In genomic region chr1:181040284-181040865, GRCh38 we compare ENCODE assay signal across 1 cellular context.
TF ChIP-seq lines count a peak whose summit lies in the region.

No MANE protein-coding gene starts in this region.

TF ChIP-seq in HepG2, 621 proteins besides CTCF, POLR2A, EP300 and RAD21:
- peak; percentile 53; the same call in 1 of the 2 replicates for TF ChIP-seq HNF4A (CRISPR knock-in tag; IDR thresholded peaks at IDR 0.05)
- no peak for TF ChIP-seq ZNF562 (CRISPR knock-in tag; IDR thresholded peaks at IDR 0.05; ENCODE audit: borderline replicate concordance)
- no peak for TF ChIP-seq SP2 (CRISPR knock-in tag; IDR thresholded peaks at IDR 0.05)
- TF ChIP-seq ARID5B (CRISPR knock-in tag; IDR thresholded peaks at IDR 0.05), result 0 out of 2 replicates have a peak, but pooled peaks have one; percentile 10
- 0 out of 2 replicates have a peak, but pooled peaks have one; percentile 16 for TF ChIP-seq SAP130 (CRISPR knock-in tag; IDR thresholded peaks at IDR 0.05; ENCODE audit: low read depth)
- no peak for TF ChIP-seq NCOA5 (CRISPR knock-in tag; IDR thresholded peaks at IDR 0.05)
- 0 out of 2 replicates have a peak, but pooled peaks have one; percentile 26 for TF ChIP-seq POGK (CRISPR knock-in tag; conservative IDR thresholded peaks at IDR 0.05)
- peak; percentile 61; the same call in 1 of the 2 replicates for TF ChIP-seq ZNF362 (CRISPR knock-in tag; IDR thresholded peaks at IDR 0.05; ENCODE audit: borderline replicate concordance)
- TF ChIP-seq ZMYM4 (CRISPR knock-in tag; IDR thresholded peaks at IDR 0.05), result 0 out of 2 replicates have a peak, but pooled peaks have one; percentile 17
- peak; percentile 16; the same call in 1 of the 2 replicates for TF ChIP-seq SALL1 (CRISPR knock-in tag; IDR thresholded peaks at IDR 0.05)
- TF ChIP-seq, protein P1, sequence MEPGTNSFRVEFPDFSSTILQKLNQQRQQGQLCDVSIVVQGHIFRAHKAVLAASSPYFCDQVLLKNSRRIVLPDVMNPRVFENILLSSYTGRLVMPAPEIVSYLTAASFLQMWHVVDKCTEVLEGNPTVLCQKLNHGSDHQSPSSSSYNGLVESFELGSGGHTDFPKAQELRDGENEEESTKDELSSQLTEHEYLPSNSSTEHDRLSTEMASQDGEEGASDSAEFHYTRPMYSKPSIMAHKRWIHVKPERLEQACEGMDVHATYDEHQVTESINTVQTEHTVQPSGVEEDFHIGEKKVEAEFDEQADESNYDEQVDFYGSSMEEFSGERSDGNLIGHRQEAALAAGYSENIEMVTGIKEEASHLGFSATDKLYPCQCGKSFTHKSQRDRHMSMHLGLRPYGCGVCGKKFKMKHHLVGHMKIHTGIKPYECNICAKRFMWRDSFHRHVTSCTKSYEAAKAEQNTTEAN (CRISPR knock-in tag; conservative IDR thresholded peaks at IDR 0.05), result no peak
- TF ChIP-seq ETV5 (CRISPR knock-in tag; IDR thresholded peaks at IDR 0.05; ENCODE audit: borderline replicate concordance), result no peak
